Comparison of ENCODE assay signal across 8 cellular contexts in genomic region chr16:3878610-3879009, GRCh38. TPM values are rescaled to one million over a fixed set of nuclear protein-coding genes. Genes with fewer than 3 reads are reported as not detected.
DNase-seq lines count a peak whose midpoint lies in the region; TF ChIP-seq lines count a peak whose summit lies in the region.

No MANE protein-coding gene starts in this region.

- no peak overlapping the region for H3K27ac ChIP-seq in transverse colon

- in situ Hi-C loops in transverse colon (cut with MboI; ENCODE audit: low pct_ligation_motif_present in 1 of 4, low pct_unique_long_range_greater_than_20kb in 1 of 4, low sequenced_read_pairs in 3 of 4), result loop anchor here in 3 of 4 donors (5.0 to 25.0 kb wide), 3 partner anchors 181 to 191 kb away; no protein-coding TSS in a partner anchor

- H3K36me3 ChIP-seq in transverse colon, result no peaks in the 10 kb centered on the region

- H3K9me3 ChIP-seq in transverse colon, result no peaks in the 10 kb centered on the region

- no peak for TF ChIP-seq EP300 in transverse colon (IDR thresholded peaks at IDR 0.05; ENCODE audit: low read depth)

- H3K9me3 Mint-ChIP-seq in activated naive CD4-positive, alpha-beta T cell treated with anti-CD3 and anti-CD28 coated beads for 36 hours, result no peaks in the 10 kb centered on the region
- H3K9me3 Mint-ChIP-seq in activated T-helper 1 cell treated with anti-CD3 and anti-CD28 coated beads, Interleukin-12 subunit alpha, Interleukin-12 subunit beta, Interleukin-2, Interleukin-4 antibody, amounts not matched to agents 30 ng/mL and 10 ng/mL and 1 ng/mL, durations not matched to agents 14 hours and 24 hours and 36 hours, result no peaks in the 10 kb centered on the region

- H3K4me1 Mint-ChIP-seq in activated naive CD4-positive, alpha-beta T cell treated with anti-CD3 and anti-CD28 coated beads for 36 hours (ENCODE audit: low read depth), result peaks cover 54% of the 10 kb centered on the region
- peaks cover 43% of the 10 kb centered on the region for H3K4me1 Mint-ChIP-seq in activated T-helper 1 cell treated with anti-CD3 and anti-CD28 coated beads, Interleukin-12 subunit alpha, Interleukin-12 subunit beta, Interleukin-2, Interleukin-4 antibody, amounts not matched to agents 30 ng/mL and 10 ng/mL and 1 ng/mL, durations not matched to agents 14 hours and 24 hours and 36 hours (ENCODE audit: low read depth)

- peak overlapping the region in 3 of 4 donors; percentile 85 to 96 (median 94) for H3K4me3 ChIP-seq in transverse colon

- H3K27me3 Mint-ChIP-seq in activated naive CD4-positive, alpha-beta T cell treated with anti-CD3 and anti-CD28 coated beads for 36 hours (ENCODE audit: low read depth), result no peaks in the 10 kb centered on the region
- peaks cover 2% of the 10 kb centered on the region for H3K27me3 Mint-ChIP-seq in activated T-helper 1 cell treated with anti-CD3 and anti-CD28 coated beads, Interleukin-12 subunit alpha, Interleukin-12 subunit beta, Interleukin-2, Interleukin-4 antibody, amounts not matched to agents 30 ng/mL and 10 ng/mL and 1 ng/mL, durations not matched to agents 14 hours and 24 hours and 36 hours (ENCODE audit: insufficient read depth)

- 7 to 20% methylated on average over 7 to 8 of the region's 8 CpGs for WGBS in transverse colon (ENCODE audit: low coverage in 1 of 2), 2 donors

- TF ChIP-seq POLR2A in transverse colon (IDR thresholded peaks at IDR 0.05), result no peak

- TF ChIP-seq CTCF in transverse colon (IDR thresholded peaks at IDR 0.05), result no peak

- DNase-seq in activated naive CD4-positive, alpha-beta T cell treated with anti-CD3 and anti-CD28 coated beads for 36 hours, result no peak
- DNase-seq in activated naive CD4-positive, alpha-beta T cell (lab: John Stamatoyannopoulos, UW), result no peak
- DNase-seq in activated T-helper 1 cell treated with anti-CD3 and anti-CD28 coated beads, Interleukin-12 subunit alpha, Interleukin-12 subunit beta, Interleukin-2, Interleukin-4 antibody, amounts not matched to agents 30 ng/mL and 10 ng/mL and 1 ng/mL, durations not matched to agents 14 hours and 24 hours and 36 hours (ENCODE audit: low spot score), result no peak
- DNase-seq in kidney tubule cell (ENCODE audit: low spot score) (peak; percentile 9), transverse colon (no peak), DMS53 (lab: John Stamatoyannopoulos, UW) (no peak), putamen (ENCODE audit: low spot score) (no peak), posterior cingulate gyrus (no peak)

- H3K27me3 ChIP-seq in transverse colon, result no peaks in the 10 kb centered on the region

- H3K36me3 Mint-ChIP-seq in activated naive CD4-positive, alpha-beta T cell treated with anti-CD3 and anti-CD28 coated beads for 36 hours (ENCODE audit: low read depth), result peaks cover 12% of the 10 kb centered on the region
- H3K36me3 Mint-ChIP-seq in activated T-helper 1 cell treated with anti-CD3 and anti-CD28 coated beads, Interleukin-12 subunit alpha, Interleukin-12 subunit beta, Interleukin-2, Interleukin-4 antibody, amounts not matched to agents 30 ng/mL and 10 ng/mL and 1 ng/mL, durations not matched to agents 14 hours and 24 hours and 36 hours (ENCODE audit: low read depth), result peaks cover 18% of the 10 kb centered on the region

- peak overlapping the region; percentile 79 for H3K27ac Mint-ChIP-seq in activated naive CD4-positive, alpha-beta T cell treated with anti-CD3 and anti-CD28 coated beads for 36 hours
- H3K27ac Mint-ChIP-seq in activated T-helper 1 cell treated with anti-CD3 and anti-CD28 coated beads, Interleukin-12 subunit alpha, Interleukin-12 subunit beta, Interleukin-2, Interleukin-4 antibody, amounts not matched to agents 30 ng/mL and 10 ng/mL and 1 ng/mL, durations not matched to agents 14 hours and 24 hours and 36 hours, result no peak overlapping the region

- H3K4me1 ChIP-seq in transverse colon, result peaks cover 20 to 58% (median 50%) of the 10 kb centered on the region in 4 donors

- CTCF ChIA-PET in activated naive CD4-positive, alpha-beta T cell treated with anti-CD3 and anti-CD28 coated beads for 36 hours (lab: Charles Lee), result interaction anchor here (0.7 to 1.7 kb wide), 5 partner anchors 24 to 187 kb away, joined by 3 to 5 read pairs (median 4); no protein-coding TSS in a partner anchor

- intact Hi-C loops in activated naive CD4-positive, alpha-beta T cell treated with anti-CD3 and anti-CD28 coated beads for 36 hours (cut with micrococcal nuclease), result loop anchor here (1.0 to 5.0 kb wide), 5 partner anchors 7 to 374 kb away; no protein-coding TSS in a partner anchor
- intact Hi-C loops in activated T-helper 1 cell treated with anti-CD3 and anti-CD28 coated beads, Interleukin-12 subunit alpha, Interleukin-12 subunit beta, Interleukin-2, Interleukin-4 antibody, amounts not matched to agents 30 ng/mL and 10 ng/mL and 1 ng/mL, durations not matched to agents 14 hours and 24 hours and 36 hours (cut with micrococcal nuclease), result loop anchor here (1.0 to 10.0 kb wide), 3 partner anchors 71 to 374 kb away; partner anchors contain the start of gene CLUAP1
- intact Hi-C loops in transverse colon (cut with DNase I; ENCODE audit: low total_unique reads) (loop anchor here (10.0 kb wide), 1 partner anchor 124 kb away; no protein-coding TSS in a partner anchor), posterior cingulate gyrus (cut with DNase I) (loop anchor here (10.0 kb wide), 1 partner anchor 104 kb away; no protein-coding TSS in a partner anchor)

- peak overlapping the region; percentile 88 for H3K4me3 Mint-ChIP-seq in activated naive CD4-positive, alpha-beta T cell treated with anti-CD3 and anti-CD28 coated beads for 36 hours
- peak overlapping the region; percentile 87 for H3K4me3 Mint-ChIP-seq in activated T-helper 1 cell treated with anti-CD3 and anti-CD28 coated beads, Interleukin-12 subunit alpha, Interleukin-12 subunit beta, Interleukin-2, Interleukin-4 antibody, amounts not matched to agents 30 ng/mL and 10 ng/mL and 1 ng/mL, durations not matched to agents 14 hours and 24 hours and 36 hours

RNA-seq across cellular contexts. Expression of gene CREBBP, which starts 1.9 kb away (rescaled TPM):
- total RNA-seq in activated naive CD4-positive, alpha-beta T cell treated with anti-CD3 and anti-CD28 coated beads for 36 hours, result 10 to 100 TPM; 29.9 to 33.0 TPM
- total RNA-seq in activated T-helper 1 cell treated with anti-CD3 and anti-CD28 coated beads, Interleukin-12 subunit alpha, Interleukin-12 subunit beta, Interleukin-2, Interleukin-4 antibody, amounts not matched to agents 30 ng/mL and 10 ng/mL and 1 ng/mL, durations not matched to agents 14 hours and 24 hours and 36 hours, result 49.3 and 50.3 TPM in 2 replicates
- total RNA-seq in transverse colon, result 100 to 1,000 TPM in 2 of 4 donors, 10 to 100 TPM in 2; 52.4 to 235 (median 98.7) TPM
